Comparison of ENCODE assay signal across 19 cellular contexts in genomic region chr7:33742521-33742920, GRCh38.
A peak's percentile ranks its signal among the peaks of the same experiment; 100 is the strongest.
DNase-seq lines count a peak whose midpoint lies in the region; ATAC-seq and TF ChIP-seq lines count a peak whose summit lies in the region.
"Had no signal": no experiment of that assay in that cellular context is flagged by ENCODE, and none has a peak within 500 bp of the region (broad histone marks: within the 10 kb centered on the region; RNA-seq: fewer than 3 reads in every experiment).

No MANE protein-coding gene starts in this region.

- H3K27me3 ChIP-seq in RWPE2 (ENCODE audit: insufficient read depth, poor library complexity, severe bottlenecking) (no peaks in the 10 kb centered on the region), prostate gland (replicated peaks; ENCODE audit: insufficient read depth) (no peaks in the 10 kb centered on the region)
- H3K27me3 ChIP-seq: BE2C, SJCRH30 had no signal

- TF ChIP-seq CTCF in HEK293 (tag by site-specific recombination; IDR thresholded peaks at IDR 0.05) (no peak), RWPE2 (IDR thresholded peaks at IDR 0.05; ENCODE audit: poor library complexity, severe bottlenecking) (no peak), prostate gland (IDR thresholded peaks at IDR 0.05) (no peak)

- H3K4me1 ChIP-seq in HEK293 (ENCODE audit: control insufficient read depth, insufficient read depth, low read length) (peaks cover 2% of the 10 kb centered on the region; the same call in 1 of the 2 replicates), RWPE2 (ENCODE audit: insufficient read depth, poor library complexity, severe bottlenecking) (peaks cover 24% of the 10 kb centered on the region), prostate gland (replicated peaks) (no peaks in the 10 kb centered on the region)
- H3K4me1 ChIP-seq: BE2C had no signal

- no peak for ATAC-seq in RWPE2 (ENCODE audit: low read depth)
- ATAC-seq in left colon = peak; percentile 81
- no peak for ATAC-seq in HG03469 (IDR thresholded peaks at IDR 0.05; ENCODE audit: unreplicated experiment)
- no peak for ATAC-seq in HG03457 (IDR thresholded peaks at IDR 0.05; ENCODE audit: unreplicated experiment)

- 87% methylated on average over 6 of the region's 6 CpGs for WGBS in prostate gland

- CTCF ChIA-PET in HEK293 (lab: Yijun Ruan, JAX) = interaction anchor here (0.9 kb wide), 1 partner anchor 15 kb away, joined by 3 read pairs; no protein-coding TSS in a partner anchor

- no peaks in the 10 kb centered on the region for H3K9me3 ChIP-seq in HEK293 (ENCODE audit: control insufficient read depth, insufficient read depth, low read depth, low read length)
- no peaks in the 10 kb centered on the region for H3K9me3 ChIP-seq in RWPE2 (ENCODE audit: severe bottlenecking)
- no peaks in the 10 kb centered on the region for H3K9me3 ChIP-seq in prostate gland
- H3K9me3 ChIP-seq: BE2C had no signal

- POLR2A ChIA-PET in HEK293 (lab: Yijun Ruan, JAX) = no interaction called here

- TF ChIP-seq POLR2A in prostate gland (IDR thresholded peaks at IDR 0.05) = no peak

- DNase-seq in RWPE2 (ENCODE audit: low spot score) (no peak), left colon (no peak), prostate gland (ENCODE audit: low spot score) (no peak), mesenteric fat pad (ENCODE audit: low spot score) (no peak)
- DNase-seq: ACHN; BE2C; Calu3; CD4-positive, alpha-beta T cell; H9; MV-4-11; NCI-H1417 treated with DMSO at 0.1 percent for 48 hours; NCI-H2029; NCI-H748 treated with DMSO at 0.1 percent for 48 hours; OCI-M1; SJCRH30 had no signal

- no peak overlapping the region for H3K4me3 ChIP-seq in HEK293 (ENCODE audit: low read depth, low read length)
- H3K4me3 ChIP-seq in RWPE2 (ENCODE audit: severe bottlenecking) = no peak overlapping the region
- no peak overlapping the region for H3K4me3 ChIP-seq in prostate gland
- H3K4me3 ChIP-seq: SJCRH30 had no signal

- H3K27ac ChIP-seq in HEK293 (ENCODE audit: extremely low read depth, low read depth, low read length) = no peak overlapping the region
- H3K27ac ChIP-seq in RWPE2 (ENCODE audit: poor library complexity, severe bottlenecking) = peak overlapping the region; percentile 92
- peak overlapping the region; percentile 45 to 55 for H3K27ac ChIP-seq in prostate gland
- H3K27ac ChIP-seq: HL-60, SJCRH30 had no signal

- intact Hi-C loops in left colon (cut with DNase I, micrococcal nuclease) = loop anchor here in 1 of 2 donors (10.0 kb wide), 1 partner anchor 498 kb away; no protein-coding TSS in a partner anchor
- intact Hi-C loops in prostate gland (cut with DNase I) = loop anchor here (10.0 kb wide), 1 partner anchor 498 kb away; no protein-coding TSS in a partner anchor

- H3K36me3 ChIP-seq in HEK293 (ENCODE audit: control insufficient read depth in 2 of 2, insufficient read depth in 1 of 2, low read length in 2 of 2) (no peaks in the 10 kb centered on the region), RWPE2 (ENCODE audit: low read depth) (no peaks in the 10 kb centered on the region), prostate gland (no peaks in the 10 kb centered on the region)
- H3K36me3 ChIP-seq: BE2C, SJCRH30 had no signal

TF ChIP-seq in HEK293, 187 proteins besides CTCF, POLR2A, EP300 and RAD21:
- TF ChIP-seq ZFHX2 (tag by site-specific recombination; conservative IDR thresholded peaks at IDR 0.05) (peak; percentile 50), ZNF548 (tag by site-specific recombination; IDR thresholded peaks at IDR 0.05) (no peak), ZNF16 (tag by site-specific recombination; IDR thresholded peaks at IDR 0.05; ENCODE audit: low read depth) (no peak), EGR2 (tag by site-specific recombination; IDR thresholded peaks at IDR 0.05; ENCODE audit: low read depth) (peak; percentile 40), SCRT1 (tag by site-specific recombination; IDR thresholded peaks at IDR 0.05; ENCODE audit: borderline replicate concordance) (no peak), ZBTB20 (tag by site-specific recombination; IDR thresholded peaks at IDR 0.05) (peak; percentile 30; the same call in 1 of the 2 replicates)
